ENCODE assay signal across 19 cellular contexts in the genomic region with DNA sequence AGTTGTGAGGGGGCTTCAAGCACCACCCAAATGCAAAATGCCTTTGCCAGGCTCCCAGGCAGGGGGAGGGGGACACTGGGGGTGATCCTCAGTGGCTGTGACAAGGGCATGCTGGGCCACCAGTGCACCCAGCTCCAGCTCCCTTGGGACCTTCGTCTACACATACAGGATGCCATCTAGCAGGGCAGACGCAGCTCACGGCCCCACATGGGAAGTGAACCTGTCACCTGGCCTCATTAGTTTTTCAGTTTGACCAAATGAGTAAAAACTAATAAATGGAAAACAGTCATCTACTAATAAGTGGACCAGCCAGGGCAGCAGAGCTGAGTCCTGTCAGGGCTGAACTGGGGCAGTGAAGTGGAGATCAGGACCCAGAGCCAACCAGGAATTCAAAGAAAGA. TPM values are rescaled to one million over a fixed set of nuclear protein-coding genes. Genes with fewer than 3 reads are reported as not detected.
DNase-seq lines count a peak whose midpoint lies in the region; ATAC-seq, FAIRE-seq and TF ChIP-seq lines count a peak whose summit lies in the region.
"Had no signal": no experiment of that assay in that cellular context is flagged by ENCODE, and none has a peak within 500 bp of the region (broad histone marks: within the 10 kb centered on the region; RNA-seq: fewer than 3 reads in every experiment).

No MANE protein-coding gene starts in this region.

- H3K36me3 ChIP-seq in OCI-LY7 (ENCODE audit: insufficient read depth, low read length) = no peaks in the 10 kb centered on the region
- H3K36me3 ChIP-seq in H1 (ENCODE audit: control insufficient read depth in 2 of 4, insufficient read depth in 4 of 4, low read length in 3 of 4) = no peaks in the 10 kb centered on the region

- no peak overlapping the region for H2BK20ac ChIP-seq in H1 (ENCODE audit: low read length)

- no peak overlapping the region for H2BK15ac ChIP-seq in H1 (ENCODE audit: low read length)

- no peaks in the 10 kb centered on the region for H3K27me3 ChIP-seq in H1 (replicated peaks in 1 of 4; ENCODE audit: control insufficient read depth in 3 of 4, extremely low read depth in 1 of 4, insufficient read depth in 3 of 4, low read length in 3 of 4)

- POLR2A ChIA-PET in OCI-LY7 (lab: Charles Lee) (no interaction called here), H1 (lab: Charles Lee; ENCODE audit: partially characterized antibody) (interaction anchor here (1.2 kb wide), 1 partner anchor 13 kb away, joined by 6 read pairs; no protein-coding TSS in a partner anchor)

- peak overlapping the region; percentile 6 for H4K91ac ChIP-seq in H1 (replicated peaks; ENCODE audit: insufficient read length, low read length)

- no peak for TF ChIP-seq EP300 in H1 (IDR thresholded peaks at IDR 0.05; ENCODE audit: borderline replicate concordance in 1 of 2, low read depth in 2 of 2, low read length in 2 of 2)

- H3K4ac ChIP-seq in H1 (replicated peaks; ENCODE audit: insufficient read length, low read depth, low read length) = no peak overlapping the region

- H2BK12ac ChIP-seq in H1 (ENCODE audit: low read depth, low read length) = 0 out of 2 replicates have a peak overlapping the region, but pooled peaks have one; percentile 5

- peak overlapping the region; percentile 21; the same call in 1 of the 2 replicates for H3K18ac ChIP-seq in H1 (ENCODE audit: extremely low read depth, low read length)

- no peak overlapping the region for H3K23ac ChIP-seq in H1 (ENCODE audit: insufficient read length)

- no peaks in the 10 kb centered on the region for H3K4me1 ChIP-seq in OCI-LY7 (ENCODE audit: insufficient read depth, low read length, poor library complexity, severe bottlenecking)
- H3K4me1 ChIP-seq in H1 (replicated peaks in 1 of 4; ENCODE audit: control insufficient read depth in 3 of 4, insufficient read depth in 4 of 4, low read length in 3 of 4) = 0 out of 7 replicates have a peak, but pooled peaks cover 0 to 2% (median 0%) of the 10 kb centered on the region in 4 experiments

- H3K79me1 ChIP-seq in H1 (ENCODE audit: low read depth, low read length) = no peaks in the 10 kb centered on the region

- peak; percentile 4 for DNase-seq in cardiac septum (ENCODE audit: low spot score)
- DNase-seq in Right ventricle myocardium superior = no peak
- peak; percentile 19 for DNase-seq in OCI-LY7 (ENCODE audit: low spot score)
- DNase-seq in H1 (ENCODE audit: low read depth in 1 of 2, low spot score in 2 of 2) = no peak
- DNase-seq in NCI-H1105 treated with DMSO at 0.1 percent for 48 hours (lab: John Stamatoyannopoulos, UW) = no peak
- DNase-seq in GM12891 (ENCODE audit: insufficient read length, low spot score) = no peak
- DNase-seq in 8988T = no peak
- DNase-seq: C1 segment of cervical spinal cord; CD4-positive, CD25-positive, alpha-beta regulatory T cell; CD8-positive, alpha-beta memory T cell; COR-L47; DMS 273 treated with DMSO at 0.1 percent for 48 hours; DMS53; DND-41; EL; HCEC 1CT; IMR-90 had no signal

- intact Hi-C loops in cardiac septum (cut with DNase I) (no loop called here), Right ventricle myocardium superior (cut with DNase I) (no loop called here), OCI-LY7 (cut with micrococcal nuclease; ENCODE audit: unreplicated experiment) (no loop called here)

- WGBS in H1 (ENCODE audit: extremely low coverage in 1 of 2, insufficient coverage in 1 of 2, insufficient read length in 1 of 2, insufficient replicate concordance in 2 of 2, low coverage in 1 of 2, low lambda C conversion rate in 2 of 2, missing lambda C conversion rate in 1 of 2), 2 experiments = 95% methylated on average over 3 of the region's 3 CpGs; no CpG with 5 or more reads in 1 of the 2 experiments

- H2BK5ac ChIP-seq in H1 (ENCODE audit: low read depth, low read length) = no peak overlapping the region

- 0 out of 2 replicates have a peak overlapping the region, but pooled peaks have one; percentile 79 for H2AK5ac ChIP-seq in H1 (ENCODE audit: low read depth, low read length)

- no TSS peak for BruUV-seq in OCI-LY7 (replicated peaks; lab: Mats Ljungman, UMichigan)

- no peak overlapping the region for H3K56ac ChIP-seq in H1 (replicated peaks; ENCODE audit: insufficient read length, low read depth, low read length)

- no peaks in the 10 kb centered on the region for H4K20me1 ChIP-seq in OCI-LY7 (ENCODE audit: insufficient read depth, low read length)
- no peaks in the 10 kb centered on the region for H4K20me1 ChIP-seq in H1 (replicated peaks in 1 of 2; ENCODE audit: control insufficient read depth in 1 of 2, insufficient read depth in 2 of 2, low read length in 2 of 2)

- H3K4me3 ChIP-seq in OCI-LY7 (ENCODE audit: low read depth, low read length, poor library complexity, severe bottlenecking) (no peak overlapping the region), H1 (ENCODE audit: extremely low read depth in 1 of 4, insufficient read depth in 2 of 4, low read depth in 3 of 4, low read length in 4 of 4) (no peak overlapping the region)
- H3K4me3 ChIP-seq: K562 had no signal

- H3K9me3 ChIP-seq in OCI-LY7 (ENCODE audit: low read length) (no peaks in the 10 kb centered on the region), H1 (ENCODE audit: insufficient read depth in 2 of 2, low read depth in 1 of 2, low read length in 1 of 2) (peaks cover 0 to 4% of the 10 kb centered on the region in 2 experiments; a peak in 2 of 4 replicates)

- CTCF ChIA-PET in OCI-LY7 (lab: Charles Lee; ENCODE audit: unreplicated experiment) = no interaction called here
- CTCF ChIA-PET in H1 (lab: Charles Lee; ENCODE audit: partially characterized antibody) = interaction anchor here (0.9 to 9.1 kb wide), 6 partner anchors 9 to 177 kb away, joined by 3 to 102 read pairs (median 4); a partner anchor contains a TSS

- no peaks in the 10 kb centered on the region for H3K79me2 ChIP-seq in OCI-LY7 (ENCODE audit: insufficient read depth, low read depth, low read length)
- H3K79me2 ChIP-seq in H1 (ENCODE audit: control insufficient read depth in 1 of 2, insufficient read depth in 2 of 2, low read length in 2 of 2) = no peaks in the 10 kb centered on the region

- TF ChIP-seq POLR2A in H1 (IDR thresholded peaks at IDR 0.05; ENCODE audit: control extremely low read depth in 1 of 2, low read depth in 2 of 2, low read length in 2 of 2) = no peak
- TF ChIP-seq POLR2A in GM12891 (IDR thresholded peaks at IDR 0.05; ENCODE audit: low read depth, low read length) = no peak

- FAIRE-seq in H1 (lab: Jason Lieb, UNC) (no peak), GM12891 (lab: Jason Lieb, UNC) (no peak)
- FAIRE-seq: HTR-8/SVneo, K562 had no signal

- no peak overlapping the region for H4K5ac ChIP-seq in H1 (ENCODE audit: insufficient read length, low read depth, low read length)

- H3K14ac ChIP-seq in H1 (ENCODE audit: insufficient read length) = no peak overlapping the region

- no peaks in the 10 kb centered on the region for H3K9me2 ChIP-seq in OCI-LY7 (ENCODE audit: insufficient read depth, low read length)

- no peaks in the 10 kb centered on the region for H3K23me2 ChIP-seq in H1 (ENCODE audit: low read depth, low read length)

- H3K4me2 ChIP-seq in OCI-LY7 (ENCODE audit: low read length) (no peak overlapping the region), H1 (ENCODE audit: insufficient read depth in 1 of 2, low read depth in 2 of 2, low read length in 2 of 2) (no peak overlapping the region)

- H2AFZ ChIP-seq in OCI-LY7 (ENCODE audit: low read length) (no peak overlapping the region), H1 (ENCODE audit: low read length) (no peak overlapping the region)

- TF ChIP-seq RAD21 in H1 (IDR thresholded peaks at IDR 0.05 in 1 of 2, conservative IDR thresholded peaks at IDR 0.05 in 1 of 2; ENCODE audit: low read depth in 2 of 2, low read length in 2 of 2) = no peak

- TF ChIP-seq CTCF in OCI-LY7 (conservative IDR thresholded peaks at IDR 0.05; ENCODE audit: low read length) (no peak), H1 (IDR thresholded peaks at IDR 0.05; ENCODE audit: control extremely low read depth in 1 of 3, insufficient read depth in 1 of 3, low read depth in 1 of 3, low read length in 3 of 3) (no peak)

- H4K8ac ChIP-seq in H1 (ENCODE audit: extremely low read depth, insufficient read depth, low read length) = 0 out of 2 replicates have a peak overlapping the region, but pooled peaks have one; percentile 52

- ATAC-seq in Right ventricle myocardium superior (ENCODE audit: poor library complexity) = no peak
- ATAC-seq: K562 had no signal

- H3K9ac ChIP-seq in H1 (replicated peaks in 1 of 4; ENCODE audit: extremely low read depth in 1 of 4, low read depth in 3 of 4, low read length in 3 of 4) = no peak overlapping the region

- no peak overlapping the region for H2BK120ac ChIP-seq in H1 (replicated peaks; ENCODE audit: low read depth, low read length)

- H3K27ac ChIP-seq in OCI-LY7 (ENCODE audit: low read depth, low read length, poor library complexity, severe bottlenecking) = no peak overlapping the region
- no peak overlapping the region for H3K27ac ChIP-seq in H1 (ENCODE audit: low read depth, low read length)

TF ChIP-seq in H1, 55 proteins besides CTCF, POLR2A, EP300 and RAD21 (continues in another document):
- no peak for TF ChIP-seq CHD2 (IDR thresholded peaks at IDR 0.05; ENCODE audit: low read length)
- TF ChIP-seq POLR2AphosphoS5 (IDR thresholded peaks at IDR 0.05; ENCODE audit: low read depth, low read length) = no peak
- TF ChIP-seq CHD1 (IDR thresholded peaks at IDR 0.05; ENCODE audit: low read depth, low read length) = no peak
- no peak for TF ChIP-seq RXRA (IDR thresholded peaks at IDR 0.05; ENCODE audit: insufficient read depth, low read depth, low read length)

TF ChIP-seq in GM12891, 5 proteins besides CTCF, POLR2A, EP300 and RAD21:
- TF ChIP-seq PAX5 (IDR thresholded peaks at IDR 0.05; ENCODE audit: insufficient read depth, low read length, severe bottlenecking) (no peak), POU2F2 (IDR thresholded peaks at IDR 0.05; ENCODE audit: low read depth, low read length) (no peak), POLR2AphosphoS5 (IDR thresholded peaks at IDR 0.05; ENCODE audit: low read depth, low read length) (no peak), SPI1 (IDR thresholded peaks at IDR 0.05; ENCODE audit: low read depth, low read length) (no peak), TAF1 (IDR thresholded peaks at IDR 0.05; ENCODE audit: low read depth, low read length) (no peak)

RNA-seq across cellular contexts. Expression of a gene that starts 50.2 kb away (rescaled TPM):
- total RNA-seq in cardiac septum = 3.8 TPM
- 8.7 TPM for total RNA-seq in Right ventricle myocardium superior
- 0.18 and 1.1 TPM in 2 replicates for total RNA-seq in OCI-LY7 (2014; rRNA removed; shearing (Covaris generic))
- 0.87 and 0.97 TPM in 2 replicates for total RNA-seq in OCI-LY7 (2022)
- total RNA-seq in H1 (2021; fragmentation: NEBNext Ultra II Directional; extraction: Animal tissue kit (Norgen Biotek cat#: 25700)) = 3.0 and 3.2 TPM in 2 replicates
- 2.4 and 2.9 TPM in 2 replicates for polyA plus RNA-seq in H1 (2011; rRNA removed)
- polyA plus RNA-seq in H1 (2011; cell fraction: cytosol; rRNA removed) = 2.7 TPM
- polyA plus RNA-seq in H1 (2011; cell fraction: nucleus; rRNA removed) = 5.3 TPM
- polyA plus RNA-seq in H1 (2012, experiment 1 of 2) = 2.9 to 3.5 TPM (median 3.2 TPM) in 4 replicates
- polyA plus RNA-seq in H1 (2012, experiment 2 of 2) = 0.66 TPM
- polyA plus RNA-seq in H1 (2013, experiment 1 of 2) = 3.7 TPM
- 3.8 TPM for polyA plus RNA-seq in H1 (2013, experiment 2 of 2)
- 1.2 and 2.1 TPM in 2 replicates for polyA minus RNA-seq in H1 (2011; rRNA and poly(A)+ RNA removed)
- 1.7 TPM for polyA minus RNA-seq in H1 (2011; cell fraction: cytosol; rRNA and poly(A)+ RNA removed)
- 4.4 TPM for polyA minus RNA-seq in H1 (2011; cell fraction: nucleus; rRNA and poly(A)+ RNA removed)
- 0.89 TPM for polyA plus RNA-seq in GM12891 (2012; ENCODE audit: low read depth, missing spikeins)
- total RNA-seq: CD4-positive, CD25-positive, alpha-beta regulatory T cell had no signal
- polyA plus RNA-seq: CD4-positive, CD25-positive, alpha-beta regulatory T cell; CD8-positive, alpha-beta memory T cell; K562 had no signal

Comparison
In these comparisons a context has a peak if more than half of its experiments do, and no peak if none do; other contexts are left out.
1. DNase-seq: peak in cardiac septum (single experiment) and OCI-LY7 (single experiment); none in Right ventricle myocardium superior (single experiment), H1 (0 of 2), NCI-H1105 treated with DMSO at 0.1 percent for 48 hours (single experiment), GM12891 (single experiment) and 8988T (single experiment).